In the genomic region with DNA sequence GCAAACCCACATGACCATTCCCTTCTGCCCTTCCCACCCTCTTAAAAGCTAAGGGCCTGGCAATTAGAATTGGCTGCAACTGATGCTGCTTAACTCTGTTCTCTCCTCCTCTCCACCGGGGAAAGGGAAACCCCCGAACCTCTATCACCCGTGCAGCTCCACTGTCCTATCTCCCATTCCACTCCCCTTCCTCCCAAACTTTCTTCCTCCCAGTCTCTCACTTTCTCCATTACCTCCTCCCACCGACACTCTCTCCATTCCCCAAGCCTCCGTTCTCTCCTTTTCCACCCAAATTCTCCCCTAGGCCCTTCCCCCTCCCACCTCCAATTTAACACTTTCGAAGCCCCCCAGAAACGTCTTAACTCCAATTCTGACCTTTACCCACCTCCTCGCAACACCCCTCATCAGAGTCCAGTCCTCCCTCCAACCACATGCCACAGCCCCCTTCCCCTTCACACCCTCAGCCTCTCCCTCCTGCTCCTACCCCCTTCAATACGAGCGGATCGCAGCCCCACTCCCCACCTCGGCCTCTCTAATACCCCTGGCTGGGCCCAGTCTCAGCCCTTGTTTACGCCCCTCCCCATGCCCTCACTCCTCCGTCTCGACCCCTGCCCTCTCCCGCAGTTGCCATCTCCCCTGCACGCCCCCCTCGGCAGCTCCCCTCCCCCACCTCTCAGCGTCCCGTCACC, we compare ENCODE assay signal across 9 cellular contexts. TPM values are rescaled to one million over a fixed set of nuclear protein-coding genes. Genes with fewer than 3 reads are reported as not detected.
DNase-seq lines count a peak whose midpoint lies in the region; ATAC-seq and TF ChIP-seq lines count a peak whose summit lies in the region.
"Had no signal": no experiment of that assay in that cellular context is flagged by ENCODE, and none has a peak within 500 bp of the region (broad histone marks: within the 10 kb centered on the region; RNA-seq: fewer than 3 reads in every experiment).

No MANE protein-coding gene starts in this region.

- H3K4me1 Mint-ChIP-seq in effector memory CD8-positive, alpha-beta T cell (ENCODE audit: low read depth in 2 of 2) = peaks cover 24 to 47% of the 10 kb centered on the region in 2 donors

- peaks cover 4% of the 10 kb centered on the region for H3K36me3 ChIP-seq in mucosa of stomach (ENCODE audit: control insufficient read depth, insufficient read depth, low read length)

- peak overlapping the region; percentile 90 for H3K4me3 ChIP-seq in GM12864 (ENCODE audit: low read depth, low read length)
- H3K4me3 ChIP-seq in mucosa of stomach (ENCODE audit: low read length) = peak overlapping the region; percentile 74

- peaks cover 25% of the 10 kb centered on the region for H3K36me3 Mint-ChIP-seq in effector memory CD8-positive, alpha-beta T cell (ENCODE audit: insufficient read depth)

- H3K4me1 ChIP-seq in mucosa of stomach (ENCODE audit: control insufficient read depth, insufficient read depth, low read length) = peaks cover 5% of the 10 kb centered on the region

- no peak overlapping the region for H3K4me3 Mint-ChIP-seq in effector memory CD8-positive, alpha-beta T cell
- H3K4me3 Mint-ChIP-seq: activated B cell treated with CpG ODN at 0.5 μM for 24 hours had no signal

- no peaks in the 10 kb centered on the region for H3K9me3 ChIP-seq in mucosa of stomach (ENCODE audit: control insufficient read depth, low read length)

- H3K27ac Mint-ChIP-seq in effector memory CD8-positive, alpha-beta T cell = no peak overlapping the region
- H3K27ac Mint-ChIP-seq: activated B cell treated with CpG ODN at 0.5 μM for 24 hours had no signal

- H3K9me3 Mint-ChIP-seq in effector memory CD8-positive, alpha-beta T cell = no peaks in the 10 kb centered on the region
- H3K9me3 Mint-ChIP-seq: activated B cell treated with CpG ODN at 0.5 μM for 24 hours had no signal

- DNase-seq in GM12864 (ENCODE audit: low read depth) (no peak), NCI-H1694 (lab: John Stamatoyannopoulos, UW) (peak; percentile 80), H4 (ENCODE audit: low spot score) (no peak), GF-D8 (lab: John Stamatoyannopoulos, UW) (no peak)
- peak in 1 of 3 experiments; percentile 26 for DNase-seq in effector memory CD8-positive, alpha-beta T cell

- no peaks in the 10 kb centered on the region for H3K27me3 ChIP-seq in mucosa of stomach (ENCODE audit: control insufficient read depth, insufficient read depth, low read length)

- no peaks in the 10 kb centered on the region for H3K27me3 Mint-ChIP-seq in effector memory CD8-positive, alpha-beta T cell
- H3K27me3 Mint-ChIP-seq: activated B cell treated with CpG ODN at 0.5 μM for 24 hours had no signal

- TF ChIP-seq CTCF in GM12864 (IDR thresholded peaks at IDR 0.05; ENCODE audit: low read depth, low read length, missing control alignments) = no peak

- H3K9ac ChIP-seq in mucosa of stomach (ENCODE audit: low read length) = peak overlapping the region; percentile 93

- ATAC-seq in effector memory CD8-positive, alpha-beta T cell (replicated peaks) = peak; percentile 1
- no peak for ATAC-seq in HG02571 (IDR thresholded peaks at IDR 0.05; ENCODE audit: unreplicated experiment)
- no peak for ATAC-seq in GM18867 (IDR thresholded peaks at IDR 0.05; ENCODE audit: unreplicated experiment)

RNA-seq across cellular contexts. Expression of gene DEDD, which starts 0.6 kb away (rescaled TPM):
- total RNA-seq in H4 (2014; rRNA removed; shearing (Covaris generic)) = 22.2 and 28.2 TPM in 2 replicates

RNA-seq across cellular contexts. Expression of gene NIT1, which starts 14.0 kb away (rescaled TPM):
- total RNA-seq in H4 (2014; rRNA removed; shearing (Covaris generic)) = 34.9 and 36.6 TPM in 2 replicates

RNA-seq across cellular contexts. Expression of gene PFDN2, which starts 14.0 kb away (rescaled TPM):
- 85.6 and 94.8 TPM in 2 replicates for total RNA-seq in H4 (2014; rRNA removed; shearing (Covaris generic))

RNA-seq across cellular contexts. Expression of gene UFC1, which starts 21.9 kb away (rescaled TPM):
- total RNA-seq in H4 (2014; rRNA removed; shearing (Covaris generic)) = 140 and 161 TPM in 2 replicates

RNA-seq across cellular contexts. Expression of gene USP21, which starts 27.4 kb away (rescaled TPM):
- total RNA-seq in H4 (2014; rRNA removed; shearing (Covaris generic)) = 5.8 and 6.9 TPM in 2 replicates
